In genomic region chr18:41850781-41851180, GRCh38 we compare ENCODE assay signal across 21 cellular contexts.
"Had no signal": no experiment of that assay in that cellular context is flagged by ENCODE, and none has a peak within 500 bp of the region (broad histone marks: within the 10 kb centered on the region; RNA-seq: fewer than 3 reads in every experiment).

No MANE protein-coding gene starts in this region.

- H3K27ac ChIP-seq: dorsolateral prefrontal cortex, lower lobe of right lung, ovary, sigmoid colon, stomach, thyroid gland had no signal

- FAIRE-seq: colon, frontal cortex had no signal

- H3K4me1 ChIP-seq: lower lobe of right lung, sigmoid colon, stomach, thyroid gland had no signal

- H3K9me3 ChIP-seq: lower lobe of right lung, ovary, sigmoid colon, stomach, thyroid gland had no signal

- H3K36me3 ChIP-seq: lower lobe of right lung, ovary, sigmoid colon, stomach, thyroid gland had no signal

- H3K36me3 Mint-ChIP-seq: immature natural killer cell; naive thymus-derived CD8-positive, alpha-beta T cell; stimulated activated effector memory CD8-positive, alpha-beta T cell treated with anti-CD3 and anti-CD28 coated beads, Interleukin-12 subunit alpha, Interleukin-12 subunit beta, amount 100 ng/mL, for 72 hours had no signal

- H3K4me3 Mint-ChIP-seq: immature natural killer cell; naive thymus-derived CD8-positive, alpha-beta T cell; nephron progenitor cell; stimulated activated effector memory CD8-positive, alpha-beta T cell treated with anti-CD3 and anti-CD28 coated beads, Interleukin-12 subunit alpha, Interleukin-12 subunit beta, amount 100 ng/mL, for 72 hours had no signal

- H3K9me3 Mint-ChIP-seq: nephron progenitor cell had no signal

- H3K27me3 ChIP-seq: ovary, sigmoid colon, stomach, thyroid gland had no signal

- H3K27ac Mint-ChIP-seq: immature natural killer cell; naive thymus-derived CD8-positive, alpha-beta T cell; nephron progenitor cell; stimulated activated effector memory CD8-positive, alpha-beta T cell treated with anti-CD3 and anti-CD28 coated beads, Interleukin-12 subunit alpha, Interleukin-12 subunit beta, amount 100 ng/mL, for 72 hours had no signal

- H3K4me3 ChIP-seq: dorsolateral prefrontal cortex, lower lobe of right lung, ovary, sigmoid colon, stomach, thyroid gland had no signal

- DNase-seq: dorsolateral prefrontal cortex; effector CD4-positive, alpha-beta T cell; hypothalamus; immature natural killer cell; islet precursor cell; left ventricle myocardium superior; lower lobe of right lung; naive thymus-derived CD8-positive, alpha-beta T cell; nephron progenitor cell; occipital lobe; ovary; right cardiac atrium; sigmoid colon; stimulated activated CD4-positive, alpha-beta T cell treated with anti-CD3 and anti-CD28 coated beads, Interleukin-2, amount 100 ng/mL, for 24 hours; stimulated activated CD4-positive, alpha-beta T cell treated with anti-CD3 and anti-CD28 coated beads, Interleukin-4, amount 100 ng/mL, for 24 hours; stimulated activated naive CD4-positive, alpha-beta T cell treated with Interleukin-2 at 50 U/mL for 16 hours; stomach; thyroid gland had no signal

- H3K4me1 Mint-ChIP-seq: immature natural killer cell; naive thymus-derived CD8-positive, alpha-beta T cell; stimulated activated effector memory CD8-positive, alpha-beta T cell treated with anti-CD3 and anti-CD28 coated beads, Interleukin-12 subunit alpha, Interleukin-12 subunit beta, amount 100 ng/mL, for 72 hours had no signal

- ATAC-seq: left ventricle myocardium superior; lower lobe of right lung; naive thymus-derived CD8-positive, alpha-beta T cell; right cardiac atrium; stimulated activated effector memory CD8-positive, alpha-beta T cell treated with anti-CD3 and anti-CD28 coated beads, Interleukin-12 subunit alpha, Interleukin-12 subunit beta, amount 100 ng/mL, for 72 hours had no signal
